ENCODE assay signal across 21 cellular contexts in the genomic region with DNA sequence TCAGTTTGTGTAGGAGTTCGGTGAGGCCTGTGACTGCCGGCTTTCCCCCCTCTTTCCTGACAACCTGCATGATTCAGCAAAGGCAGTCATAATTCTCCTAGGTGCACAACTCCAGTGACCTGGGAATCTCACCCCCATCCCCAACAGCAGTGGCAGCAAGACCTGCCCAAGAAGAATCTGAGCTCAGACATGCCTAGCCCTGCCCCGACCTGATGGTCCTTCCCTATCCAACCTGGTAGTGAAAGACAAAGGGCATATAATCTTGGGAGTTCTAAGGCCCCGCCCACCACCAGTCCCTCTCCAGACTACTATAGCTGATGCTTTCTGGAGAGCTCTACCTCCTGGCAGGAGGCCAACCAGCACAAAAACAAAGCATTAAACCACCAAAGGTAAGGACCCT. TPM values are rescaled to one million over a fixed set of nuclear protein-coding genes. Genes with fewer than 3 reads are reported as not detected.
DNase-seq lines count a peak whose midpoint lies in the region; ATAC-seq and TF ChIP-seq lines count a peak whose summit lies in the region.
"Had no signal": no experiment of that assay in that cellular context is flagged by ENCODE, and none has a peak within 500 bp of the region (broad histone marks: within the 10 kb centered on the region; RNA-seq: fewer than 3 reads in every experiment).

No MANE protein-coding gene starts in this region.

- H3K4me2 ChIP-seq in smooth muscle cell, result no peak overlapping the region

- H2AFZ ChIP-seq in smooth muscle cell (ENCODE audit: low read depth), result no peak overlapping the region

- ATAC-seq in WTC11, result peak; percentile 41; the same call in 1 of the 2 replicates
- ATAC-seq in stimulated activated effector memory CD8-positive, alpha-beta T cell treated with anti-CD3 and anti-CD28 coated beads, Interleukin-12 subunit alpha, Interleukin-12 subunit beta, amount 100 ng/mL, for 72 hours, result no peak
- ATAC-seq in omental fat pad (ENCODE audit: low FRiP score), result no peak
- ATAC-seq: Panc1 had no signal

- H3K27me3 ChIP-seq in smooth muscle cell (ENCODE audit: low read depth), result no peaks in the 10 kb centered on the region
- H3K27me3 ChIP-seq: MG63 had no signal

- H3F3A ChIP-seq in smooth muscle cell (ENCODE audit: low read depth), result no peaks in the 10 kb centered on the region

- peaks cover 8% of the 10 kb centered on the region for H3K36me3 ChIP-seq in smooth muscle cell (ENCODE audit: low read depth)
- H3K36me3 ChIP-seq: MG63 had no signal

- 97% methylated on average over 4 of the region's 4 CpGs for WGBS in smooth muscle cell (ENCODE audit: low lambda C conversion rate)

- no peaks in the 10 kb centered on the region for H4K20me1 ChIP-seq in smooth muscle cell (ENCODE audit: low read depth)

- no peak for TF ChIP-seq CTCF in WTC11 (IDR thresholded peaks at IDR 0.05)
- no peak for TF ChIP-seq CTCF in epithelial cell of esophagus (IDR thresholded peaks at IDR 0.05; ENCODE audit: insufficient read depth, low read depth, low read length, missing control alignments)
- no peak for TF ChIP-seq CTCF in omental fat pad (IDR thresholded peaks at IDR 0.05)
- no peak for TF ChIP-seq CTCF in smooth muscle cell (IDR thresholded peaks at IDR 0.05; ENCODE audit: borderline replicate concordance, insufficient read depth, poor library complexity, severe bottlenecking)

- no peaks in the 10 kb centered on the region for H3K27me3 Mint-ChIP-seq in activated naive CD8-positive, alpha-beta T cell
- H3K27me3 Mint-ChIP-seq in activated naive CD8-positive, alpha-beta T cell treated with anti-CD3 and anti-CD28 coated beads for 36 hours, result no peaks in the 10 kb centered on the region
- H3K27me3 Mint-ChIP-seq in WTC11 (ENCODE audit: low read depth), result peaks cover 5% of the 10 kb centered on the region; the same call in 1 of the 2 replicates
- H3K27me3 Mint-ChIP-seq: B cell had no signal

- CTCF ChIA-PET in WTC11 (lab: Charles Lee), result no interaction called here

- H3K27ac ChIP-seq in smooth muscle cell (ENCODE audit: low read depth), result no peak overlapping the region

- no peak overlapping the region for H3K4me3 Mint-ChIP-seq in activated naive CD8-positive, alpha-beta T cell
- H3K4me3 Mint-ChIP-seq in activated naive CD8-positive, alpha-beta T cell treated with anti-CD3 and anti-CD28 coated beads for 36 hours, result no peak overlapping the region
- H3K4me3 Mint-ChIP-seq in WTC11, result no peak overlapping the region
- no peak overlapping the region for H3K4me3 Mint-ChIP-seq in stimulated activated effector memory CD8-positive, alpha-beta T cell treated with anti-CD3 and anti-CD28 coated beads, Interleukin-12 subunit alpha, Interleukin-12 subunit beta, amount 100 ng/mL, for 72 hours
- H3K4me3 Mint-ChIP-seq: B cell, CD14-positive monocyte had no signal

- no peaks in the 10 kb centered on the region for H3K4me1 Mint-ChIP-seq in activated naive CD8-positive, alpha-beta T cell (ENCODE audit: low read depth)
- peaks cover 1% of the 10 kb centered on the region for H3K4me1 Mint-ChIP-seq in activated naive CD8-positive, alpha-beta T cell treated with anti-CD3 and anti-CD28 coated beads for 36 hours
- H3K4me1 Mint-ChIP-seq in WTC11, result peaks cover 10% of the 10 kb centered on the region
- no peaks in the 10 kb centered on the region for H3K4me1 Mint-ChIP-seq in stimulated activated effector memory CD8-positive, alpha-beta T cell treated with anti-CD3 and anti-CD28 coated beads, Interleukin-12 subunit alpha, Interleukin-12 subunit beta, amount 100 ng/mL, for 72 hours
- H3K4me1 Mint-ChIP-seq: B cell, CD14-positive monocyte had no signal

- no peaks in the 10 kb centered on the region for H3K79me2 ChIP-seq in smooth muscle cell (ENCODE audit: low read depth)

- H3K27ac Mint-ChIP-seq in activated naive CD8-positive, alpha-beta T cell, result peak overlapping the region; percentile 41
- no peak overlapping the region for H3K27ac Mint-ChIP-seq in activated naive CD8-positive, alpha-beta T cell treated with anti-CD3 and anti-CD28 coated beads for 36 hours
- H3K27ac Mint-ChIP-seq in WTC11, result no peak overlapping the region
- H3K27ac Mint-ChIP-seq in stimulated activated effector memory CD8-positive, alpha-beta T cell treated with anti-CD3 and anti-CD28 coated beads, Interleukin-12 subunit alpha, Interleukin-12 subunit beta, amount 100 ng/mL, for 72 hours, result peak overlapping the region; percentile 27
- H3K27ac Mint-ChIP-seq: B cell, CD14-positive monocyte had no signal

- peaks cover 7% of the 10 kb centered on the region for H3K9me3 ChIP-seq in smooth muscle cell (replicated peaks; ENCODE audit: low read depth)

- POLR2A ChIA-PET in WTC11 (lab: Charles Lee), result no interaction called here

- DNase-seq in activated naive CD8-positive, alpha-beta T cell treated with anti-CD3 and anti-CD28 coated beads for 36 hours, result no peak
- no peak for DNase-seq in WTC11 (ENCODE audit: low spot score)
- peak; percentile 60 for DNase-seq in epithelial cell of esophagus (ENCODE audit: low read depth)
- no peak for DNase-seq in stimulated activated effector memory CD8-positive, alpha-beta T cell treated with anti-CD3 and anti-CD28 coated beads, Interleukin-12 subunit alpha, Interleukin-12 subunit beta, amount 100 ng/mL, for 72 hours (ENCODE audit: low spot score in 2 of 2)
- DNase-seq in cerebellum (ENCODE audit: low spot score), result no peak
- DNase-seq in omental fat pad (ENCODE audit: low spot score), result no peak
- no peak for DNase-seq in smooth muscle cell (lab: John Stamatoyannopoulos, UW; ENCODE audit: unreplicated experiment)
- DNase-seq: DMS53, GDM1, Kasumi-1, MG63, NCI-H1417 treated with DMSO at 0.1 percent for 48 hours, NCI-H187, NCI-H2107, NCI-H345, NCI-H524, NCI-H82 had no signal

- peaks cover 8% of the 10 kb centered on the region for H3K4me1 ChIP-seq in smooth muscle cell (ENCODE audit: low read depth)

- H3K36me3 Mint-ChIP-seq in activated naive CD8-positive, alpha-beta T cell, result peaks cover 46% of the 10 kb centered on the region
- H3K36me3 Mint-ChIP-seq in activated naive CD8-positive, alpha-beta T cell treated with anti-CD3 and anti-CD28 coated beads for 36 hours, result peaks cover 77% of the 10 kb centered on the region
- peaks cover 13% of the 10 kb centered on the region for H3K36me3 Mint-ChIP-seq in WTC11
- peaks cover 53% of the 10 kb centered on the region for H3K36me3 Mint-ChIP-seq in stimulated activated effector memory CD8-positive, alpha-beta T cell treated with anti-CD3 and anti-CD28 coated beads, Interleukin-12 subunit alpha, Interleukin-12 subunit beta, amount 100 ng/mL, for 72 hours
- H3K36me3 Mint-ChIP-seq: CD14-positive monocyte had no signal

- no peak overlapping the region for H3K9ac ChIP-seq in smooth muscle cell (ENCODE audit: low read depth)

- H3K4me3 ChIP-seq in epithelial cell of esophagus (ENCODE audit: low read length) (no peak overlapping the region), smooth muscle cell (no peak overlapping the region)
- H3K4me3 ChIP-seq: MG63 had no signal

- H3K9me3 Mint-ChIP-seq in activated naive CD8-positive, alpha-beta T cell (ENCODE audit: low read depth), result peaks cover 6% of the 10 kb centered on the region
- peaks cover 33% of the 10 kb centered on the region for H3K9me3 Mint-ChIP-seq in activated naive CD8-positive, alpha-beta T cell treated with anti-CD3 and anti-CD28 coated beads for 36 hours
- H3K9me3 Mint-ChIP-seq in WTC11, result peaks cover 21% of the 10 kb centered on the region
- H3K9me3 Mint-ChIP-seq in stimulated activated effector memory CD8-positive, alpha-beta T cell treated with anti-CD3 and anti-CD28 coated beads, Interleukin-12 subunit alpha, Interleukin-12 subunit beta, amount 100 ng/mL, for 72 hours, result peaks cover 13% of the 10 kb centered on the region

TF ChIP-seq in WTC11, 78 proteins besides CTCF, POLR2A, EP300 and RAD21 (continues in another document):
- TF ChIP-seq, protein P1, sequence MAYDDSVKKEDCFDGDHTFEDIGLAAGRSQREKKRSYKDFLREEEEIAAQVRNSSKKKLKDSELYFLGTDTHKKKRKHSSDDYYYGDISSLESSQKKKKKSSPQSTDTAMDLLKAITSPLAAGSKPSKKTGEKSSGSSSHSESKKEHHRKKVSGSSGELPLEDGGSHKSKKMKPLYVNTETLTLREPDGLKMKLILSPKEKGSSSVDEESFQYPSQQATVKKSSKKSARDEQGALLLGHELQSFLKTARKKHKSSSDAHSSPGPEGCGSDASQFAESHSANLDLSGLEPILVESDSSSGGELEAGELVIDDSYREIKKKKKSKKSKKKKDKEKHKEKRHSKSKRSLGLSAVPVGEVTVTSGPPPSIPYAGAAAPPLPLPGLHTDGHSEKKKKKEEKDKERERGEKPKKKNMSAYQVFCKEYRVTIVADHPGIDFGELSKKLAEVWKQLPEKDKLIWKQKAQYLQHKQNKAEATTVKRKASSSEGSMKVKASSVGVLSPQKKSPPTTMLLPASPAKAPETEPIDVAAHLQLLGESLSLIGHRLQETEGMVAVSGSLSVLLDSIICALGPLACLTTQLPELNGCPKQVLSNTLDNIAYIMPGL (CRISPR knock-in tag; IDR thresholded peaks at IDR 0.05), result no peak

RNA-seq across cellular contexts. Expression of a gene that starts 35.2 kb away (rescaled TPM):
- total RNA-seq in activated naive CD8-positive, alpha-beta T cell treated with anti-CD3 and anti-CD28 coated beads for 36 hours, result 1 to 10 TPM; 8.1 to 8.5 TPM
- total RNA-seq in WTC11 (2021), result 1.8 to 2.4 TPM (median 2.3 TPM) in 3 replicates
- total RNA-seq in cerebellum, result 37.9 TPM
- under 1 TPM; 0.48 to 0.63 (median 0.56) TPM for total RNA-seq in omental fat pad
- 5.1 and 10.9 TPM in 2 replicates for total RNA-seq in smooth muscle cell
- polyA plus RNA-seq in smooth muscle cell, result 1.1 and 4.3 TPM in 2 replicates

RNA-seq across cellular contexts. Expression of a gene that starts 44.2 kb away (rescaled TPM):
- 100 to 1,000 TPM; 122 to 123 TPM for total RNA-seq in activated naive CD8-positive, alpha-beta T cell treated with anti-CD3 and anti-CD28 coated beads for 36 hours
- total RNA-seq in WTC11 (2021) (0.07 to 0.16 TPM (median 0.09 TPM) in 3 replicates), cerebellum (not detected), omental fat pad (under 1 TPM in 1 of 4 donors, not detected in 3; 0.56 TPM), smooth muscle cell (9.2 and 11.9 TPM in 2 replicates)
- 2.4 and 17.0 TPM in 2 replicates for polyA plus RNA-seq in smooth muscle cell
- polyA plus RNA-seq: CD14-positive monocyte had no signal

Comparison
In these comparisons a context has a peak if more than half of its experiments do, and no peak if none do; other contexts are left out.
1. H3K27ac Mint-ChIP-seq: peak in activated naive CD8-positive, alpha-beta T cell (single experiment) and stimulated activated effector memory CD8-positive, alpha-beta T cell treated with anti-CD3 and anti-CD28 coated beads, Interleukin-12 subunit alpha, Interleukin-12 subunit beta, amount 100 ng/mL, for 72 hours (single experiment); none in activated naive CD8-positive, alpha-beta T cell treated with anti-CD3 and anti-CD28 coated beads for 36 hours (single experiment) and WTC11 (single experiment).